20 cellular contexts compared by ENCODE assay signal in genomic region chr11:94788396-94788795, GRCh38. TPM values are rescaled to one million over a fixed set of nuclear protein-coding genes. Genes with fewer than 3 reads are reported as not detected.
A peak's percentile ranks its signal among the peaks of the same experiment; 100 is the strongest.
DNase-seq lines count a peak whose midpoint lies in the region; ATAC-seq, FAIRE-seq and TF ChIP-seq lines count a peak whose summit lies in the region.
"Had no signal": no experiment of that assay in that cellular context is flagged by ENCODE, and none has a peak within 500 bp of the region (broad histone marks: within the 10 kb centered on the region; RNA-seq: fewer than 3 reads in every experiment).

No MANE protein-coding gene starts in this region.

- no peak overlapping the region for H2AFZ ChIP-seq in keratinocyte (ENCODE audit: control insufficient read depth, low read length)

- H3K27ac ChIP-seq in keratinocyte (ENCODE audit: control insufficient read depth, insufficient read depth, low read length) (peak overlapping the region; percentile 46), skeletal muscle tissue (ENCODE audit: low read depth, low read length) (peak overlapping the region; percentile 69)
- H3K27ac ChIP-seq: dorsolateral prefrontal cortex, right lobe of liver, suprapubic skin, VCaP had no signal

- H3K27ac Mint-ChIP-seq in HFFc6 (peak overlapping the region; percentile 82), WTC11 (0 out of 2 replicates have a peak overlapping the region, but pooled peaks have one; percentile 4)
- H3K27ac Mint-ChIP-seq: activated T-helper 17 cell treated with anti-CD3 and anti-CD28 coated beads, Interleukin-2, amount 50 U/mL, for 72 hours; B cell had no signal

- H3K4me3 ChIP-seq in keratinocyte (ENCODE audit: control insufficient read depth in 2 of 3, extremely low read depth in 1 of 3, insufficient read depth in 2 of 3, low read depth in 1 of 3, low read length in 3 of 3) (no peak overlapping the region), skeletal muscle tissue (ENCODE audit: low read length in 3 of 3) (peak overlapping the region in 1 of 3 donors; percentile 33)
- H3K4me3 ChIP-seq: dorsolateral prefrontal cortex, esophagus squamous epithelium, right lobe of liver, suprapubic skin had no signal

- POLR2A ChIA-PET in WTC11 (lab: Charles Lee) = no interaction called here

- no peak for ATAC-seq in WTC11
- ATAC-seq: activated T-helper 17 cell treated with anti-CD3 and anti-CD28 coated beads, Interleukin-2, amount 50 U/mL, for 72 hours had no signal

- H3K9me1 ChIP-seq in keratinocyte (ENCODE audit: control insufficient read depth, extremely low read depth, insufficient read depth, low read length) = peaks cover 5% of the 10 kb centered on the region

- peaks cover 80% of the 10 kb centered on the region for H3K4me1 Mint-ChIP-seq in HFFc6 (ENCODE audit: low read depth)
- peaks cover 47% of the 10 kb centered on the region for H3K4me1 Mint-ChIP-seq in WTC11
- H3K4me1 Mint-ChIP-seq: activated T-helper 17 cell treated with anti-CD3 and anti-CD28 coated beads, Interleukin-2, amount 50 U/mL, for 72 hours; B cell had no signal

- H3K27me3 ChIP-seq in keratinocyte (ENCODE audit: control insufficient read depth, extremely low read depth, insufficient read depth, low read length) = no peaks in the 10 kb centered on the region
- H3K27me3 ChIP-seq in skeletal muscle tissue (ENCODE audit: control insufficient read depth in 3 of 3, insufficient read depth in 3 of 3, low read length in 3 of 3) = no peaks in the 10 kb centered on the region
- H3K27me3 ChIP-seq: dorsolateral prefrontal cortex, esophagus squamous epithelium, right lobe of liver, suprapubic skin had no signal

- H3K36me3 Mint-ChIP-seq in HFFc6 (ENCODE audit: low read depth) = 0 out of 2 replicates have a peak, but pooled peaks cover 4% of the 10 kb centered on the region
- H3K36me3 Mint-ChIP-seq in WTC11 = peaks cover 5% of the 10 kb centered on the region; the same call in 1 of the 2 replicates

- DNase-seq in HFFc6 (peak; percentile 71), WTC11 (ENCODE audit: low spot score) (no peak), keratinocyte (ENCODE audit: low read depth, low spot score) (no peak), NCI-H1694 (lab: John Stamatoyannopoulos, UW) (no peak), activated T-cell treated with anti-CD3 and anti-CD28 coated beads for 4 hours (no peak), D721Med (ENCODE audit: insufficient read length, low spot score) (no peak)
- DNase-seq in NK-92 treated with Interleukin-12 subunit alpha and Interleukin-12 subunit beta, amount 100 ng/mL, for 24 hours (lab: John Stamatoyannopoulos, UW) = no peak
- DNase-seq: dorsolateral prefrontal cortex; esophagus squamous epithelium; KG1; NCI-H2227 treated with DMSO at 0.1 percent for 48 hours; occipital lobe; stimulated activated CD4-positive, alpha-beta T cell treated with anti-CD3 and anti-CD28 coated beads, Interleukin-4, amount 100 ng/mL, for 24 hours had no signal

- H3K4me2 ChIP-seq in keratinocyte (ENCODE audit: control insufficient read depth, extremely low read depth, insufficient read depth, low read depth, low read length) = peak overlapping the region; percentile 17

- no peaks in the 10 kb centered on the region for H3K9me3 Mint-ChIP-seq in HFFc6
- H3K9me3 Mint-ChIP-seq in WTC11 = peaks cover 5% of the 10 kb centered on the region
- H3K9me3 Mint-ChIP-seq: activated T-helper 17 cell treated with anti-CD3 and anti-CD28 coated beads, Interleukin-2, amount 50 U/mL, for 72 hours had no signal

- dilution Hi-C loops in keratinocyte (cut with MboI; ENCODE audit: extremely low pct_ligation_motif_present, low sequenced_read_pairs) = no loop called here

- H3K79me2 ChIP-seq in keratinocyte (ENCODE audit: control insufficient read depth, insufficient read depth, low read length) = peaks cover 95% of the 10 kb centered on the region

- TF ChIP-seq CTCF in HFFc6 (IDR thresholded peaks at IDR 0.05) = no peak
- no peak for TF ChIP-seq CTCF in WTC11 (IDR thresholded peaks at IDR 0.05)
- no peak for TF ChIP-seq CTCF in keratinocyte (optimal IDR thresholded peaks at IDR 0.05 in 1 of 3, IDR thresholded peaks at IDR 0.05 in 1 of 3, conservative IDR thresholded peaks at IDR 0.05 in 1 of 3; ENCODE audit: extremely low read depth in 1 of 3, insufficient read depth in 2 of 3, low read length in 3 of 3)
- no peak for TF ChIP-seq CTCF in D721Med (IDR thresholded peaks at IDR 0.05; ENCODE audit: insufficient read depth, missing control alignments)

- peak overlapping the region; percentile 72 for H3K4me3 Mint-ChIP-seq in HFFc6
- no peak overlapping the region for H3K4me3 Mint-ChIP-seq in WTC11
- H3K4me3 Mint-ChIP-seq: activated T-helper 17 cell treated with anti-CD3 and anti-CD28 coated beads, Interleukin-2, amount 50 U/mL, for 72 hours; B cell had no signal

- H3K36me3 ChIP-seq in keratinocyte (ENCODE audit: control insufficient read depth in 2 of 2, extremely low read depth in 1 of 2, insufficient read depth in 2 of 2, low read length in 2 of 2) (peaks cover 4 to 22% of the 10 kb centered on the region in 2 experiments), skeletal muscle tissue (ENCODE audit: control insufficient read depth in 3 of 3, insufficient read depth in 3 of 3, low read length in 3 of 3) (no peaks in the 10 kb centered on the region)
- H3K36me3 ChIP-seq: esophagus squamous epithelium, right lobe of liver, suprapubic skin had no signal

- peaks cover 50% of the 10 kb centered on the region for H4K20me1 ChIP-seq in keratinocyte (ENCODE audit: control insufficient read depth, extremely low read depth, insufficient read depth, low read length)

- H3K27me3 Mint-ChIP-seq in HFFc6 (ENCODE audit: insufficient read depth) = no peaks in the 10 kb centered on the region
- no peaks in the 10 kb centered on the region for H3K27me3 Mint-ChIP-seq in WTC11 (ENCODE audit: low read depth)
- H3K27me3 Mint-ChIP-seq: B cell had no signal

- H3K9me3 ChIP-seq in keratinocyte (ENCODE audit: control insufficient read depth, low read depth, low read length) (no peaks in the 10 kb centered on the region), skeletal muscle tissue (ENCODE audit: control insufficient read depth in 3 of 3, low read length in 3 of 3) (no peaks in the 10 kb centered on the region)
- H3K9me3 ChIP-seq: esophagus squamous epithelium, right lobe of liver, suprapubic skin had no signal

- H3K9ac ChIP-seq in keratinocyte (ENCODE audit: control insufficient read depth, extremely low read depth, insufficient read depth, low read length) = no peak overlapping the region
- peak overlapping the region in 1 of 3 donors; percentile 34 for H3K9ac ChIP-seq in skeletal muscle tissue (ENCODE audit: low read depth in 1 of 3, low read length in 3 of 3)

- peaks cover 45% of the 10 kb centered on the region for H3K4me1 ChIP-seq in keratinocyte (ENCODE audit: control insufficient read depth, extremely low read depth, insufficient read depth, low read length)
- peaks cover 63 to 68% (median 66%) of the 10 kb centered on the region in 3 donors for H3K4me1 ChIP-seq in skeletal muscle tissue (ENCODE audit: control insufficient read depth in 3 of 3, insufficient read depth in 3 of 3, low read length in 3 of 3)

- no peak for FAIRE-seq in keratinocyte (lab: Jason Lieb, UNC)
- no peak for FAIRE-seq in D721Med (lab: Jason Lieb, UNC)
- FAIRE-seq: G401.6 had no signal

- CTCF ChIA-PET in WTC11 (lab: Charles Lee) = interaction anchor here (1.2 to 2.2 kb wide), 2 partner anchors 47 to 109 kb away, joined by 3 to 4 read pairs; no protein-coding TSS in a partner anchor

TF ChIP-seq in WTC11, 78 proteins besides CTCF, POLR2A, EP300 and RAD21 (continues in another document):
- no peak for TF ChIP-seq ZNF416 (CRISPR knock-in tag; IDR thresholded peaks at IDR 0.05)
- TF ChIP-seq ZNF423 (CRISPR knock-in tag; IDR thresholded peaks at IDR 0.05) = no peak
- TF ChIP-seq ZNF532 (CRISPR knock-in tag; IDR thresholded peaks at IDR 0.05; ENCODE audit: borderline replicate concordance) = no peak

RNA-seq across cellular contexts. Expression of gene AMOTL1, which starts 20.2 kb away (rescaled TPM):
- 10 to 100 TPM; 43.1 to 65.9 (median 48.4) TPM for total RNA-seq in HFFc6 (2021; fragmentation: NEBNext Ultra II Directional; extraction: Animal tissue kit (Norgen Biotek cat#: 25700))
- total RNA-seq in WTC11 (2021) (23.4 to 39.8 TPM (median 26.4 TPM) in 3 replicates), skeletal muscle tissue (79.3 TPM)
- 62.4 to 110 TPM (median 86.5 TPM) in 3 replicates for polyA plus RNA-seq in keratinocyte
- polyA plus RNA-seq in keratinocyte (2011; ENCODE audit: low read depth) = 28.9 TPM
- 58.9 and 89.6 TPM in 2 replicates for polyA plus RNA-seq in keratinocyte (2011; cell fraction: cytosol; rRNA removed)
- 149 and 163 TPM in 2 replicates for polyA plus RNA-seq in keratinocyte (2011; cell fraction: nucleus; rRNA removed)
- 31.6 and 98.4 TPM in 2 replicates for polyA plus RNA-seq in keratinocyte (2012; ENCODE audit: low replicate concordance)
- polyA minus RNA-seq in keratinocyte = 140 to 193 TPM (median 155 TPM) in 3 replicates
- polyA minus RNA-seq in keratinocyte (2011; cell fraction: cytosol; rRNA and poly(A)+ RNA removed) = 103 TPM
- polyA minus RNA-seq in keratinocyte (2011; cell fraction: nucleus; rRNA and poly(A)+ RNA removed) = 195 and 328 TPM in 2 replicates
